Comparison of ENCODE assay signal across 35 cellular contexts in the genomic region with DNA sequence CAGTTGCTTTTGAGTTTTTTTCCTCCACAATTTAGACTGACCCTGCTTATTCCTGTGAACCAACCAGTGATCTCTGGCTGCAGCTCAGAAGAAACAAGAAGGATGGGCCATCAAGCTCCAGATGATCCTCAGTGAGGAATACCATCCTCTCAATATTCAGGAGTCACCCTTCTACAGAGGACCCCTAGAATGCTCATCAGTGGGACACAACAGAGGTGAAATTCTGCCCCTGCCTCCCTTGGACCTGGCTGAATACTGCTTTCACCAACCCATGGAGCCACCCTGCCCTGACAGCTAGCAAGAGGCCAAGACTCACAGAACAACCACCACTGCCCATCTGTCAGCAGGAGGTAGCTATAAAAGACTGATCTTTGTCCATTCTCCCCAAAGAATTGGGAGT. TPM values are rescaled to one million over a fixed set of nuclear protein-coding genes. Genes with fewer than 3 reads are reported as not detected.
"Had no signal": no experiment of that assay in that cellular context is flagged by ENCODE, and none has a peak within 500 bp of the region (broad histone marks: within the 10 kb centered on the region; RNA-seq: fewer than 3 reads in every experiment).

No MANE protein-coding gene starts in this region.

- H3K4me3 ChIP-seq: adrenal gland, body of pancreas, breast epithelium had no signal

- H3K27ac Mint-ChIP-seq: activated B cell treated with CpG ODN at 0.5 μM for 24 hours; activated CD4-positive, alpha-beta memory T cell treated with anti-CD3 and anti-CD28 coated beads for 36 hours; activated CD4-positive, alpha-beta T cell treated with anti-CD3 and anti-CD28 coated beads, Interleukin-2, amount 10 ng/mL, durations not matched to agents 24 days and 14 days; activated CD8-positive, alpha-beta T cell treated with anti-CD3 and anti-CD28 coated beads for 36 hours; activated naive CD4-positive, alpha-beta T cell treated with anti-CD3 and anti-CD28 coated beads for 36 hours; activated naive CD4-positive, alpha-beta T cell treated with anti-CD3 and anti-CD28 coated beads, Interleukin-2, amount 50 U/mL, for 72 hours; activated naive CD8-positive, alpha-beta T cell treated with anti-CD3 and anti-CD28 coated beads for 36 hours; activated T-cell treated with anti-CD3 and anti-CD28 coated beads, Interleukin-2, amount 50 U/mL, for 72 hours; activated T-helper 1 cell treated with anti-CD3 and anti-CD28 coated beads, Interleukin-12 subunit alpha, Interleukin-12 subunit beta, Interleukin-2, Interleukin-4 antibody, amounts not matched to agents 30 ng/mL and 10 ng/mL and 1 ng/mL, durations not matched to agents 14 hours and 24 hours and 36 hours; activated T-helper 17 cell treated with anti-CD3 and anti-CD28 coated beads, Interleukin-2, amount 50 U/mL, for 72 hours; T-helper 1 cell treated with Interleukin-12 subunit alpha and Interleukin-12 subunit beta and Interleukin-4 antibody, amounts not matched to agents 30 μg/mL and 1 μg/mL, for 36 hours; T-helper 2 cell treated with Interferon-gamma antibody and Interleukin-4, amounts not matched to agents 5 μg/mL and 100 μg/mL, for 36 hours had no signal

- H3K4me1 ChIP-seq: adrenal gland, breast epithelium had no signal

- H3K27me3 ChIP-seq: adrenal gland, body of pancreas, brain microvascular endothelial cell, breast epithelium had no signal

- DNase-seq: activated B cell treated with CpG ODN at 0.5 μM for 24 hours; activated CD4-positive, alpha-beta memory T cell treated with anti-CD3 and anti-CD28 coated beads for 36 hours; activated CD4-positive, alpha-beta T cell treated with anti-CD3 and anti-CD28 coated beads for 4 hours; activated CD4-positive, alpha-beta T cell treated with anti-CD3 and anti-CD28 coated beads, Interleukin-2, amount 10 ng/mL, durations not matched to agents 24 days and 14 days; activated CD4-positive, alpha-beta T cell treated with anti-CD3 and anti-CD28 coated beads, Interleukin-2, amount 50 U/mL, for 1 hour; activated CD4-positive, alpha-beta T cell treated with anti-CD3 and anti-CD28 coated beads, Interleukin-2, amount 50 U/mL, for 4 hours; activated CD4-positive, CD25-positive, alpha-beta regulatory T cell treated with anti-CD3 and anti-CD28 coated beads, Interleukin-2, amount 50 U/mL, for 72 hours; activated CD8-positive, alpha-beta T cell treated with anti-CD3 and anti-CD28 coated beads for 36 hours; activated effector memory CD4-positive, alpha-beta T cell treated with anti-CD3 and anti-CD28 coated beads, Interleukin-2, amount 50 U/mL, for 16 hours; activated gamma-delta T cell treated with Interleukin-2 at 50 U/mL for 16 hours; activated naive CD4-positive, alpha-beta T cell; activated naive CD4-positive, alpha-beta T cell treated with anti-CD3 and anti-CD28 coated beads for 36 hours; activated naive CD4-positive, alpha-beta T cell treated with anti-CD3 and anti-CD28 coated beads, Interleukin-2, amount 50 U/mL, for 16 hours; activated naive CD8-positive, alpha-beta T cell treated with anti-CD3 and anti-CD28 coated beads for 36 hours; activated T-cell treated with anti-CD3 and anti-CD28 coated beads for 4 hours; activated T-cell treated with anti-CD3 and anti-CD28 coated beads, Interleukin-2, amount 50 U/mL, for 1 hour; activated T-cell treated with anti-CD3 and anti-CD28 coated beads, Interleukin-2, amount 50 U/mL, for 4 hours; activated T-cell treated with anti-CD3 and anti-CD28 coated beads, Interleukin-2, amount 50 U/mL, for 72 hours; amniotic stem cell; aorta; body of pancreas; brain microvascular endothelial cell; central memory CD4-positive, alpha-beta T cell; SW 1271; T-helper 1 cell; T-helper 2 cell; T-helper 9 cell had no signal

- ATAC-seq: activated CD8-positive, alpha-beta T cell treated with anti-CD3 and anti-CD28 coated beads for 36 hours; activated naive CD4-positive, alpha-beta T cell treated with anti-CD3 and anti-CD28 coated beads, Interleukin-2, amount 50 U/mL, for 72 hours; activated T-cell treated with anti-CD3 and anti-CD28 coated beads, Interleukin-2, amount 50 U/mL, for 4 hours; activated T-cell treated with anti-CD3 and anti-CD28 coated beads, Interleukin-2, amount 50 U/mL, for 72 hours; activated T-helper 17 cell treated with anti-CD3 and anti-CD28 coated beads, Interleukin-2, amount 50 U/mL, for 72 hours; body of pancreas had no signal

- H3K4me3 Mint-ChIP-seq: activated B cell treated with CpG ODN at 0.5 μM for 24 hours; activated CD4-positive, alpha-beta memory T cell treated with anti-CD3 and anti-CD28 coated beads for 36 hours; activated CD4-positive, alpha-beta T cell treated with anti-CD3 and anti-CD28 coated beads, Interleukin-2, amount 10 ng/mL, durations not matched to agents 24 days and 14 days; activated CD8-positive, alpha-beta T cell treated with anti-CD3 and anti-CD28 coated beads for 36 hours; activated naive CD4-positive, alpha-beta T cell treated with anti-CD3 and anti-CD28 coated beads for 36 hours; activated naive CD8-positive, alpha-beta T cell treated with anti-CD3 and anti-CD28 coated beads for 36 hours; activated T-cell treated with anti-CD3 and anti-CD28 coated beads, Interleukin-2, amount 50 U/mL, for 4 hours; activated T-cell treated with anti-CD3 and anti-CD28 coated beads, Interleukin-2, amount 50 U/mL, for 72 hours; activated T-helper 1 cell treated with anti-CD3 and anti-CD28 coated beads, Interleukin-12 subunit alpha, Interleukin-12 subunit beta, Interleukin-2, Interleukin-4 antibody, amounts not matched to agents 30 ng/mL and 10 ng/mL and 1 ng/mL, durations not matched to agents 14 hours and 24 hours and 36 hours; activated T-helper 17 cell treated with anti-CD3 and anti-CD28 coated beads, Interleukin-2, amount 50 U/mL, for 72 hours; T-helper 1 cell treated with Interleukin-12 subunit alpha and Interleukin-12 subunit beta and Interleukin-4 antibody, amounts not matched to agents 30 μg/mL and 1 μg/mL, for 36 hours; T-helper 2 cell treated with Interferon-gamma antibody and Interleukin-4, amounts not matched to agents 5 μg/mL and 100 μg/mL, for 36 hours had no signal

- H3K9me3 ChIP-seq: adrenal gland, body of pancreas had no signal

- H3K27me3 Mint-ChIP-seq: activated CD8-positive, alpha-beta T cell treated with anti-CD3 and anti-CD28 coated beads for 36 hours; activated naive CD8-positive, alpha-beta T cell treated with anti-CD3 and anti-CD28 coated beads for 36 hours had no signal

- H3K36me3 Mint-ChIP-seq: activated naive CD8-positive, alpha-beta T cell treated with anti-CD3 and anti-CD28 coated beads for 36 hours had no signal

- H3K36me3 ChIP-seq: adrenal gland, brain microvascular endothelial cell, breast epithelium had no signal

- H3K27ac ChIP-seq: adrenal gland, body of pancreas, brain microvascular endothelial cell, breast epithelium, VCaP had no signal

RNA-seq across cellular contexts. Expression of gene DHRS2, which starts 9.2 kb away (rescaled TPM):
- total RNA-seq: activated B cell treated with CpG ODN at 0.5 μM for 24 hours, aorta had no signal

RNA-seq across cellular contexts. Expression of gene JPH4, which starts 48.4 kb away (rescaled TPM):
- total RNA-seq: activated CD4-positive, alpha-beta T cell treated with anti-CD3 and anti-CD28 coated beads, Interleukin-2, amount 10 ng/mL, durations not matched to agents 24 days and 14 days; activated naive CD4-positive, alpha-beta T cell treated with anti-CD3 and anti-CD28 coated beads, Interleukin-2, amount 50 U/mL, for 72 hours; activated T-helper 1 cell treated with anti-CD3 and anti-CD28 coated beads, Interleukin-12 subunit alpha, Interleukin-12 subunit beta, Interleukin-2, Interleukin-4 antibody, amounts not matched to agents 30 ng/mL and 10 ng/mL and 1 ng/mL, durations not matched to agents 14 hours and 24 hours and 36 hours; activated T-helper 17 cell treated with anti-CD3 and anti-CD28 coated beads, Interleukin-2, amount 50 U/mL, for 72 hours had no signal
